21 cellular contexts compared by ENCODE assay signal in genomic region chr6:30111266-30111856, GRCh38. TPM values are rescaled to one million over a fixed set of nuclear protein-coding genes. Genes with fewer than 3 reads are reported as not detected.
A peak's percentile ranks its signal among the peaks of the same experiment; 100 is the strongest.
DNase-seq lines count a peak whose midpoint lies in the region; ATAC-seq, FAIRE-seq and TF ChIP-seq lines count a peak whose summit lies in the region.
"Had no signal": no experiment of that assay in that cellular context is flagged by ENCODE, and none has a peak within 500 bp of the region (broad histone marks: within the 10 kb centered on the region; RNA-seq: fewer than 3 reads in every experiment).

No MANE protein-coding gene starts in this region.

- intact Hi-C loops in K562 (cut with micrococcal nuclease) (no loop called here), mucosa of descending colon (cut with DNase I, micrococcal nuclease) (no loop called here)

- no peak for TF ChIP-seq EP300 in K562 (IDR thresholded peaks at IDR 0.05; ENCODE audit: low read length)

- H3K4me3 ChIP-seq in K562 (no peak overlapping the region), mucosa of descending colon (no peak overlapping the region)

- H3K36me3 ChIP-seq in K562 (ENCODE audit: control insufficient read depth, insufficient read depth, low read length) (no peaks in the 10 kb centered on the region), mucosa of descending colon (ENCODE audit: low read depth) (no peaks in the 10 kb centered on the region)

- no peak for TF ChIP-seq POLR2A in K562 (conservative IDR thresholded peaks at IDR 0.05)

- H3K9me3 ChIP-seq in K562 (replicated peaks; ENCODE audit: control insufficient read depth, insufficient read depth, low read depth, low read length) (no peaks in the 10 kb centered on the region), mucosa of descending colon (no peaks in the 10 kb centered on the region)

- no peak overlapping the region for H3K4me3 Mint-ChIP-seq in stimulated activated effector memory CD8-positive, alpha-beta T cell treated with anti-CD3 and anti-CD28 coated beads, Interleukin-12 subunit alpha, Interleukin-12 subunit beta, amount 100 ng/mL, for 72 hours
- H3K4me3 Mint-ChIP-seq: CD8-positive, alpha-beta memory T cell had no signal

- no peak for TF ChIP-seq RAD21 in K562 (CRISPR knock-in tag; conservative IDR thresholded peaks at IDR 0.05 in 1 of 2, IDR thresholded peaks at IDR 0.05 in 1 of 2)

- H3K9ac ChIP-seq in K562 (ENCODE audit: insufficient read depth in 1 of 2, low read depth in 2 of 2, low read length in 2 of 2) = no peak overlapping the region

- 10% methylated on average over 27 of the region's 27 CpGs for WGBS in K562 (ENCODE audit: insufficient coverage, low coverage, missing lambda C conversion rate)

- H3K79me2 ChIP-seq in K562 (ENCODE audit: control insufficient read depth, insufficient read depth, low read length) = no peaks in the 10 kb centered on the region

- no peak overlapping the region for H2AFZ ChIP-seq in K562 (ENCODE audit: low read depth, low read length)

- TF ChIP-seq CTCF in K562 (IDR thresholded peaks at IDR 0.05 in 2 of 3, conservative IDR thresholded peaks at IDR 0.05 in 1 of 3; ENCODE audit: insufficient read depth in 2 of 3, low read depth in 1 of 3, low read length in 3 of 3) = no peak
- no peak for TF ChIP-seq CTCF in mucosa of descending colon (IDR thresholded peaks at IDR 0.05)

- no peak overlapping the region for H3K27ac Mint-ChIP-seq in stimulated activated effector memory CD8-positive, alpha-beta T cell treated with anti-CD3 and anti-CD28 coated beads, Interleukin-12 subunit alpha, Interleukin-12 subunit beta, amount 100 ng/mL, for 72 hours

- in situ Hi-C loops in K562 (cut with MboI) = no loop called here

- no TSS peak for BruUV-seq in K562 (replicated peaks; lab: Mats Ljungman, UMichigan)

- DNase-seq in NCI-H748 (lab: John Stamatoyannopoulos, UW; ENCODE audit: unreplicated experiment) = peak; percentile 33
- no peak for DNase-seq in NCI-H748 treated with DMSO at 0.1 percent for 48 hours (lab: John Stamatoyannopoulos, UW)
- DNase-seq in K562 (ENCODE audit: extremely low read depth in 1 of 4, low spot score in 3 of 4) = no peak
- DNase-seq in mucosa of descending colon = peak in 1 of 3 donors; percentile 42
- DNase-seq in NCI-H2227 treated with DMSO at 0.1 percent for 48 hours (lab: John Stamatoyannopoulos, UW) = no peak
- DNase-seq in stimulated activated effector memory CD8-positive, alpha-beta T cell treated with anti-CD3 and anti-CD28 coated beads, Interleukin-12 subunit alpha, Interleukin-12 subunit beta, amount 100 ng/mL, for 72 hours (ENCODE audit: low spot score in 2 of 2) = no peak
- no peak for DNase-seq in T-helper 1 cell
- DNase-seq: CD8-positive, alpha-beta memory T cell; NCI-H1105; NCI-H146; NCI-H2029 treated with DMSO at 0.1 percent for 48 hours; NCI-H524 treated with DMSO at 0.1 percent for 48 hours; RPMI8226; SHP77; SW 1271 had no signal

- H3K9me3 Mint-ChIP-seq in stimulated activated effector memory CD8-positive, alpha-beta T cell treated with anti-CD3 and anti-CD28 coated beads, Interleukin-12 subunit alpha, Interleukin-12 subunit beta, amount 100 ng/mL, for 72 hours = no peaks in the 10 kb centered on the region
- H3K9me3 Mint-ChIP-seq: CD8-positive, alpha-beta memory T cell had no signal

- peaks cover 0 to 3% of the 10 kb centered on the region in 2 experiments; a peak in 1 of 5 replicates for H3K4me1 ChIP-seq in K562 (replicated peaks in 1 of 2; ENCODE audit: control insufficient read depth in 2 of 2, insufficient read depth in 2 of 2, low read length in 2 of 2)
- peaks cover 10% of the 10 kb centered on the region for H3K4me1 ChIP-seq in mucosa of descending colon (ENCODE audit: low read depth)

- no peak overlapping the region for H3K4me2 ChIP-seq in K562 (ENCODE audit: insufficient read depth, low read length)

- no peaks in the 10 kb centered on the region for H3K9me1 ChIP-seq in K562 (ENCODE audit: control insufficient read depth, insufficient read depth, low read length)

- peaks cover 19% of the 10 kb centered on the region for H3K4me1 Mint-ChIP-seq in stimulated activated effector memory CD8-positive, alpha-beta T cell treated with anti-CD3 and anti-CD28 coated beads, Interleukin-12 subunit alpha, Interleukin-12 subunit beta, amount 100 ng/mL, for 72 hours
- H3K4me1 Mint-ChIP-seq: CD8-positive, alpha-beta memory T cell had no signal

- H3K27ac ChIP-seq in K562 (ENCODE audit: extremely low read depth, low read depth, low read length) = no peak overlapping the region
- H3K27ac ChIP-seq: 22Rv1, C4-2B, HL-60 had no signal

- peaks cover 34 to 39% of the 10 kb centered on the region in 2 experiments for H3K27me3 ChIP-seq in K562 (ENCODE audit: control insufficient read depth in 2 of 2, insufficient read depth in 2 of 2, low read length in 2 of 2)

- H3K36me3 Mint-ChIP-seq in stimulated activated effector memory CD8-positive, alpha-beta T cell treated with anti-CD3 and anti-CD28 coated beads, Interleukin-12 subunit alpha, Interleukin-12 subunit beta, amount 100 ng/mL, for 72 hours = no peaks in the 10 kb centered on the region
- H3K36me3 Mint-ChIP-seq: CD8-positive, alpha-beta memory T cell had no signal

- H4K20me1 ChIP-seq in K562 (replicated peaks; ENCODE audit: control insufficient read depth, insufficient read depth, low read length) = no peaks in the 10 kb centered on the region

- POLR2A ChIA-PET in K562 (lab: Yijun Ruan, JAX) = interaction anchor here (0.9 to 1.2 kb wide), 3 partner anchors 9 to 16 kb away, joined by 3 read pairs; no protein-coding TSS in a partner anchor

- ATAC-seq in K562 (no peak; the same call in 2 of the 3 replicates), mucosa of descending colon (peak; percentile 4), HG02938 (IDR thresholded peaks at IDR 0.05; ENCODE audit: unreplicated experiment) (no peak)
- ATAC-seq in stimulated activated effector memory CD8-positive, alpha-beta T cell treated with anti-CD3 and anti-CD28 coated beads, Interleukin-12 subunit alpha, Interleukin-12 subunit beta, amount 100 ng/mL, for 72 hours = no peak

- no peak for FAIRE-seq in K562 (lab: Jason Lieb, UNC)
- FAIRE-seq: H54 had no signal

- CTCF ChIA-PET in K562 (lab: Yijun Ruan, JAX; ENCODE audit: low intra/inter-chr PET ratio) = no interaction called here

RNA-seq across cellular contexts. Expression of gene TRIM31, which starts 1.5 kb away (rescaled TPM):
- total RNA-seq in K562 (2011; cell fraction: chromatin; rRNA removed; ENCODE audit: low replicate concordance) = not detected in 2 replicates
- not detected in 2 replicates for total RNA-seq in K562 (2011; cell fraction: nucleolus; rRNA removed)
- total RNA-seq in K562 (2011; cell fraction: nucleoplasm; rRNA removed) = not detected in 2 replicates
- total RNA-seq in K562 (2014; rRNA removed) (not detected in 2 replicates), K562 (2014; rRNA removed; fragmentation: Illumina TruSeq; extraction: Trizol) (not detected in 2 replicates), K562 (2015; rRNA removed; fragmentation: Illumina TruSeq; extraction: Trizol) (not detected in 2 replicates), K562 (2021) (not detected in 2 replicates), mucosa of descending colon (100 to 1,000 TPM; 121 to 202 (median 182) TPM)
- polyA plus RNA-seq in K562 (2011; rRNA removed) (not detected in 2 replicates), K562 (2014; fragmentation: Illumina TruSeq; extraction: Trizol) (not detected in 2 replicates), K562 (2014; fragmentation: Nextera tagmentation; extraction: Ambion mirVana) (not detected), K562 (2014; rRNA removed) (not detected in 2 replicates)
- polyA plus RNA-seq in K562 (2011; cell fraction: cytosol; rRNA removed) = not detected in 2 replicates
- not detected in 2 replicates for polyA plus RNA-seq in K562 (2011; cell fraction: nucleus; rRNA removed)
- polyA plus RNA-seq in K562 (2012) = not detected in 2 replicates
- not detected in 2 replicates for polyA minus RNA-seq in K562 (2011; rRNA and poly(A)+ RNA removed)
- not detected in 2 replicates for polyA minus RNA-seq in K562 (2011; cell fraction: cytosol; rRNA and poly(A)+ RNA removed)
- not detected in 2 replicates for polyA minus RNA-seq in K562 (2011; cell fraction: nucleus; rRNA and poly(A)+ RNA removed)
- total RNA-seq: CD8-positive, alpha-beta memory T cell had no signal
- polyA plus RNA-seq: CD8-positive, alpha-beta memory T cell had no signal

RNA-seq across cellular contexts. Expression of gene TRIM40, which starts 24.6 kb away (rescaled TPM):
- total RNA-seq in K562 (2011; cell fraction: chromatin; rRNA removed; ENCODE audit: low replicate concordance) = not detected in 2 replicates
- total RNA-seq in K562 (2011; cell fraction: nucleolus; rRNA removed) = not detected in 2 replicates
- not detected in 2 replicates for total RNA-seq in K562 (2011; cell fraction: nucleoplasm; rRNA removed)
- not detected in 2 replicates for total RNA-seq in K562 (2014; rRNA removed)
- total RNA-seq in K562 (2014; rRNA removed; fragmentation: Illumina TruSeq; extraction: Trizol) = not detected in 2 replicates
- not detected in 2 replicates for total RNA-seq in K562 (2015; rRNA removed; fragmentation: Illumina TruSeq; extraction: Trizol)
- not detected in 2 replicates for total RNA-seq in K562 (2021)
- not detected in 2 replicates for polyA plus RNA-seq in K562 (2011; rRNA removed)
- not detected in 2 replicates for polyA plus RNA-seq in K562 (2011; cell fraction: cytosol; rRNA removed)
- 0.10 TPM in 1 of 2 replicates, not detected in the other for polyA plus RNA-seq in K562 (2011; cell fraction: nucleus; rRNA removed)
- polyA plus RNA-seq in K562 (2012) = 0.10 TPM in 1 of 2 replicates, not detected in the other
- not detected in 2 replicates for polyA plus RNA-seq in K562 (2014; fragmentation: Illumina TruSeq; extraction: Trizol)
- polyA plus RNA-seq in K562 (2014; fragmentation: Nextera tagmentation; extraction: Ambion mirVana) = under 1 TPM in 1 of 2 experiments, not detected in 1; 0.04 TPM
- 0.08 TPM in 1 of 2 replicates, not detected in the other for polyA plus RNA-seq in K562 (2014; rRNA removed)
- not detected in 2 replicates for polyA minus RNA-seq in K562 (2011; rRNA and poly(A)+ RNA removed)
- polyA minus RNA-seq in K562 (2011; cell fraction: cytosol; rRNA and poly(A)+ RNA removed) = not detected in 2 replicates
- polyA minus RNA-seq in K562 (2011; cell fraction: nucleus; rRNA and poly(A)+ RNA removed) = not detected in 2 replicates
- 10 to 100 TPM; 19.8 to 37.3 (median 33.4) TPM for total RNA-seq in mucosa of descending colon
- total RNA-seq: CD8-positive, alpha-beta memory T cell; HT1080 had no signal
- polyA plus RNA-seq: CD8-positive, alpha-beta memory T cell had no signal

RNA-seq across cellular contexts. Expression of gene RNF39, which starts 35.8 kb away (rescaled TPM):
- total RNA-seq in K562 (2011; cell fraction: chromatin; rRNA removed; ENCODE audit: low replicate concordance) = not detected in 2 replicates
- total RNA-seq in K562 (2011; cell fraction: nucleolus; rRNA removed) = not detected in 2 replicates
- total RNA-seq in K562 (2011; cell fraction: nucleoplasm; rRNA removed) = not detected in 2 replicates
- total RNA-seq in K562 (2014; rRNA removed) (not detected in 2 replicates), K562 (2014; rRNA removed; fragmentation: Illumina TruSeq; extraction: Trizol) (not detected in 2 replicates), K562 (2015; rRNA removed; fragmentation: Illumina TruSeq; extraction: Trizol) (not detected in 2 replicates), K562 (2021) (not detected in 2 replicates), mucosa of descending colon (1 to 10 TPM in 1 of 3 donors, under 1 TPM in 1, not detected in 1; 0.87 to 2.5 TPM)
- polyA plus RNA-seq in K562 (2011; rRNA removed) (not detected in 2 replicates), K562 (2014; fragmentation: Illumina TruSeq; extraction: Trizol) (not detected in 2 replicates), K562 (2014; fragmentation: Nextera tagmentation; extraction: Ambion mirVana) (not detected), K562 (2014; rRNA removed) (not detected in 2 replicates)
- not detected in 2 replicates for polyA plus RNA-seq in K562 (2011; cell fraction: cytosol; rRNA removed)
- not detected in 2 replicates for polyA plus RNA-seq in K562 (2011; cell fraction: nucleus; rRNA removed)
- polyA plus RNA-seq in K562 (2012) = 0.68 and 1.5 TPM in 2 replicates
- not detected in 2 replicates for polyA minus RNA-seq in K562 (2011; rRNA and poly(A)+ RNA removed)
- not detected in 2 replicates for polyA minus RNA-seq in K562 (2011; cell fraction: cytosol; rRNA and poly(A)+ RNA removed)
- not detected in 2 replicates for polyA minus RNA-seq in K562 (2011; cell fraction: nucleus; rRNA and poly(A)+ RNA removed)
- total RNA-seq: CD8-positive, alpha-beta memory T cell had no signal

RNA-seq across cellular contexts. Expression of gene PPP1R11, which starts 44.4 kb away (rescaled TPM):
- 13.4 and 14.5 TPM in 2 replicates for total RNA-seq in K562 (2011; cell fraction: chromatin; rRNA removed; ENCODE audit: low replicate concordance)
- total RNA-seq in K562 (2011; cell fraction: nucleolus; rRNA removed) = 8.8 and 9.7 TPM in 2 replicates
- total RNA-seq in K562 (2011; cell fraction: nucleoplasm; rRNA removed) = 19.6 and 32.7 TPM in 2 replicates
- total RNA-seq in K562 (2014; rRNA removed) (32.9 and 46.2 TPM in 2 replicates), K562 (2014; rRNA removed; fragmentation: Illumina TruSeq; extraction: Trizol) (39.3 and 40.8 TPM in 2 replicates), K562 (2015; rRNA removed; fragmentation: Illumina TruSeq; extraction: Trizol) (51.3 and 51.5 TPM in 2 replicates), K562 (2021) (44.6 and 49.7 TPM in 2 replicates), mucosa of descending colon (100 to 1,000 TPM in 1 of 3 donors, 10 to 100 TPM in 2; 78.4 to 115 (median 82.4) TPM)
- polyA plus RNA-seq in K562 (2011; rRNA removed) (74.6 and 77.8 TPM in 2 replicates), K562 (2014; fragmentation: Illumina TruSeq; extraction: Trizol) (71.7 and 94.8 TPM in 2 replicates), K562 (2014; fragmentation: Nextera tagmentation; extraction: Ambion mirVana) (10 to 100 TPM; 17.8 to 30.9 TPM), K562 (2014; rRNA removed) (58.1 and 64.1 TPM in 2 replicates)
- polyA plus RNA-seq in K562 (2011; cell fraction: cytosol; rRNA removed) = 56.3 and 72.0 TPM in 2 replicates
- 35.3 and 42.5 TPM in 2 replicates for polyA plus RNA-seq in K562 (2011; cell fraction: nucleus; rRNA removed)
- polyA plus RNA-seq in K562 (2012) = 47.5 and 59.4 TPM in 2 replicates
- 27.6 and 29.1 TPM in 2 replicates for polyA minus RNA-seq in K562 (2011; rRNA and poly(A)+ RNA removed)
- 12.3 and 21.0 TPM in 2 replicates for polyA minus RNA-seq in K562 (2011; cell fraction: cytosol; rRNA and poly(A)+ RNA removed)
- 8.5 and 12.9 TPM in 2 replicates for polyA minus RNA-seq in K562 (2011; cell fraction: nucleus; rRNA and poly(A)+ RNA removed)

RNA-seq across cellular contexts. Expression of gene TRIM10, which starts 49.6 kb away (rescaled TPM):
- total RNA-seq in K562 (2011; cell fraction: chromatin; rRNA removed; ENCODE audit: low replicate concordance) = 0.07 TPM in 1 of 2 replicates, not detected in the other
- total RNA-seq in K562 (2011; cell fraction: nucleolus; rRNA removed) = not detected in 2 replicates
- total RNA-seq in K562 (2011; cell fraction: nucleoplasm; rRNA removed) = 0.15 TPM in 1 of 2 replicates, not detected in the other
- 0.36 and 0.61 TPM in 2 replicates for total RNA-seq in K562 (2014; rRNA removed)
- total RNA-seq in K562 (2014; rRNA removed; fragmentation: Illumina TruSeq; extraction: Trizol) = 0.65 and 0.73 TPM in 2 replicates
- 0.36 and 0.38 TPM in 2 replicates for total RNA-seq in K562 (2015; rRNA removed; fragmentation: Illumina TruSeq; extraction: Trizol)
- total RNA-seq in K562 (2021) = 0.58 and 0.86 TPM in 2 replicates
- polyA plus RNA-seq in K562 (2011; rRNA removed) = 0.26 and 0.31 TPM in 2 replicates
- polyA plus RNA-seq in K562 (2011; cell fraction: cytosol; rRNA removed) = 0.09 and 0.19 TPM in 2 replicates
- polyA plus RNA-seq in K562 (2011; cell fraction: nucleus; rRNA removed) = 0.40 and 0.62 TPM in 2 replicates
- polyA plus RNA-seq in K562 (2012) = 0.55 and 0.68 TPM in 2 replicates
- 0.74 and 0.83 TPM in 2 replicates for polyA plus RNA-seq in K562 (2014; fragmentation: Illumina TruSeq; extraction: Trizol)
- under 1 TPM; 0.15 to 0.36 TPM for polyA plus RNA-seq in K562 (2014; fragmentation: Nextera tagmentation; extraction: Ambion mirVana)
- 0.90 and 1.00 TPM in 2 replicates for polyA plus RNA-seq in K562 (2014; rRNA removed)
- polyA minus RNA-seq in K562 (2011; rRNA and poly(A)+ RNA removed) = 0.09 and 0.14 TPM in 2 replicates
- polyA minus RNA-seq in K562 (2011; cell fraction: cytosol; rRNA and poly(A)+ RNA removed) = not detected in 2 replicates
- 0.11 TPM in 1 of 2 replicates, not detected in the other for polyA minus RNA-seq in K562 (2011; cell fraction: nucleus; rRNA and poly(A)+ RNA removed)
- total RNA-seq in mucosa of descending colon = 1 to 10 TPM; 3.9 to 7.8 (median 5.3) TPM
- total RNA-seq: CD8-positive, alpha-beta memory T cell; HT1080 had no signal
- polyA plus RNA-seq: CD8-positive, alpha-beta memory T cell had no signal

Comparison
In these comparisons a context has a peak if more than half of its experiments do, and no peak if none do; other contexts are left out.
1. RNA of gene TRIM31, which starts 1.5 kb away (total RNA-seq): 121 to 202 TPM in mucosa of descending colon; not detected in K562; every median in the first group is over 100 times any median in the second.
2. RNA of gene TRIM40, which starts 24.6 kb away (total RNA-seq): 19.8 to 37.3 TPM in mucosa of descending colon; not detected in K562; every median in the first group is over 10 times any median in the second.